Comparison of ENCODE assay signal across 19 cellular contexts in genomic region chr22:46405925-46406324, GRCh38.
"Had no signal": no experiment of that assay in that cellular context is flagged by ENCODE, and none has a peak within 500 bp of the region (broad histone marks: within the 10 kb centered on the region; RNA-seq: fewer than 3 reads in every experiment).

No MANE protein-coding gene starts in this region.

- H3K9ac ChIP-seq: parathyroid adenoma had no signal

- ATAC-seq: left colon; right lobe of liver; stimulated activated memory B cell treated with anti-CD40 and anti-IgM and Interleukin-4, amounts not matched to agents 10 μg/mL and 1 μg/mL and 100 μg/mL, for 72 hours; upper lobe of right lung had no signal

- H3K4me3 Mint-ChIP-seq: naive B cell; nephron; stimulated activated memory B cell treated with anti-CD40 and anti-IgM and Interleukin-4, amounts not matched to agents 10 μg/mL and 1 μg/mL and 100 μg/mL, for 72 hours; stimulated activated naive CD8-positive, alpha-beta T cell treated with anti-CD3 and anti-CD28 coated beads, Interleukin-15, Interleukin-2, amounts not matched to agents 100 ng/mL and 50 ng/mL, for 24 hours had no signal

- FAIRE-seq: endothelial cell of umbilical vein had no signal

- H3K9me3 Mint-ChIP-seq: naive B cell; nephron; stimulated activated memory B cell treated with anti-CD40 and anti-IgM and Interleukin-4, amounts not matched to agents 10 μg/mL and 1 μg/mL and 100 μg/mL, for 72 hours; stimulated activated naive CD8-positive, alpha-beta T cell treated with anti-CD3 and anti-CD28 coated beads, Interleukin-15, Interleukin-2, amounts not matched to agents 100 ng/mL and 50 ng/mL, for 24 hours had no signal

- DNase-seq: dermis blood vessel endothelial cell; erythroblast; foreskin melanocyte; head of caudate nucleus; hippocampal formation; left colon; mesendoderm; naive B cell; right lobe of liver; stimulated activated CD4-positive, alpha-beta T cell treated with anti-CD3 and anti-CD28 coated beads, Interleukin-4, amount 100 ng/mL, for 24 hours; upper lobe of right lung had no signal

- H3K4me1 Mint-ChIP-seq: nephron; stimulated activated memory B cell treated with anti-CD40 and anti-IgM and Interleukin-4, amounts not matched to agents 10 μg/mL and 1 μg/mL and 100 μg/mL, for 72 hours had no signal

- H3K4me1 ChIP-seq: parathyroid adenoma, prostate gland, right lobe of liver, tibial nerve, upper lobe of right lung, vagina had no signal

- H3K27ac Mint-ChIP-seq: naive B cell; nephron; stimulated activated memory B cell treated with anti-CD40 and anti-IgM and Interleukin-4, amounts not matched to agents 10 μg/mL and 1 μg/mL and 100 μg/mL, for 72 hours; stimulated activated naive CD8-positive, alpha-beta T cell treated with anti-CD3 and anti-CD28 coated beads, Interleukin-15, Interleukin-2, amounts not matched to agents 100 ng/mL and 50 ng/mL, for 24 hours had no signal

- H3K27ac ChIP-seq: parathyroid adenoma, prostate gland, right lobe of liver, tibial nerve, upper lobe of right lung, vagina had no signal

- H3K36me3 ChIP-seq: prostate gland, right lobe of liver, tibial nerve, upper lobe of right lung had no signal

- H3K27me3 Mint-ChIP-seq: naive B cell; stimulated activated memory B cell treated with anti-CD40 and anti-IgM and Interleukin-4, amounts not matched to agents 10 μg/mL and 1 μg/mL and 100 μg/mL, for 72 hours; stimulated activated naive CD8-positive, alpha-beta T cell treated with anti-CD3 and anti-CD28 coated beads, Interleukin-15, Interleukin-2, amounts not matched to agents 100 ng/mL and 50 ng/mL, for 24 hours had no signal

- H3K79me2 ChIP-seq: parathyroid adenoma had no signal

- H3K4me3 ChIP-seq: prostate gland, right lobe of liver, tibial nerve, upper lobe of right lung, vagina had no signal

- H2AFZ ChIP-seq: parathyroid adenoma had no signal

- H3K27me3 ChIP-seq: right lobe of liver, tibial nerve, upper lobe of right lung, vagina had no signal

- H3K9me3 ChIP-seq: prostate gland, right lobe of liver, tibial nerve, upper lobe of right lung, vagina had no signal
